ENCODE assay signal across 9 cellular contexts in genomic region chr19:13835791-13836723, GRCh38. TPM values are rescaled to one million over a fixed set of nuclear protein-coding genes. Genes with fewer than 3 reads are reported as not detected.
DNase-seq lines count a peak whose midpoint lies in the region; ATAC-seq, FAIRE-seq and TF ChIP-seq lines count a peak whose summit lies in the region.
"Had no signal": no experiment of that assay in that cellular context is flagged by ENCODE, and none has a peak within 500 bp of the region (broad histone marks: within the 10 kb centered on the region; RNA-seq: fewer than 3 reads in every experiment).

No MANE protein-coding gene starts in this region.

- H2BK120ac ChIP-seq in mesenchymal stem cell (ENCODE audit: low read depth, low read length), result peak overlapping the region; percentile 6

- intact Hi-C loops in adrenal gland (cut with DNase I), result no loop called here

- FAIRE-seq in A549 (lab: Jason Lieb, UNC), result no peak
- FAIRE-seq: pancreas had no signal

- no peak for TF ChIP-seq RAD21 in A549 (conservative IDR thresholded peaks at IDR 0.05 in 1 of 2, IDR thresholded peaks at IDR 0.05 in 1 of 2)

- no peaks in the 10 kb centered on the region for H3K9me3 ChIP-seq in A549
- H3K9me3 ChIP-seq in adrenal gland (replicated peaks in 1 of 3), result no peaks in the 10 kb centered on the region
- H3K9me3 ChIP-seq in mesenchymal stem cell (ENCODE audit: control insufficient read depth, low read length), result no peaks in the 10 kb centered on the region
- H3K9me3 ChIP-seq: pancreas had no signal

- H3K27ac ChIP-seq in A549 (peak overlapping the region; percentile 100), adrenal gland (peak overlapping the region; percentile 67 to 95 (median 85)), mesenchymal stem cell (ENCODE audit: low read length, poor library complexity, severe bottlenecking) (peak overlapping the region; percentile 79)

- CTCF ChIA-PET in A549 (lab: Yijun Ruan, JAX), result interaction anchor here (0.6 to 10.7 kb wide), 9 partner anchors 8 to 237 kb away, joined by 3 to 271 read pairs (median 3); no protein-coding TSS in a partner anchor

- no peak overlapping the region for H2AFZ ChIP-seq in mesenchymal stem cell (ENCODE audit: low read depth, low read length)

- H3K9ac ChIP-seq in mesenchymal stem cell (ENCODE audit: low read length), result peak overlapping the region; percentile 95

- H4K8ac ChIP-seq in mesenchymal stem cell (ENCODE audit: low read length), result peak overlapping the region; percentile 29

- no peaks in the 10 kb centered on the region for H3K27me3 ChIP-seq in adrenal gland
- no peaks in the 10 kb centered on the region for H3K27me3 ChIP-seq in mesenchymal stem cell (ENCODE audit: control insufficient read depth in 1 of 2, insufficient read depth in 1 of 2, low read length in 2 of 2)
- H3K27me3 ChIP-seq: pancreas had no signal

- H3K79me1 ChIP-seq in mesenchymal stem cell (replicated peaks; ENCODE audit: low read length, poor library complexity, severe bottlenecking), result no peaks in the 10 kb centered on the region

- H3K36me3 ChIP-seq in adrenal gland (replicated peaks in 1 of 2), result peaks cover 0 to 23% of the 10 kb centered on the region in 2 donors
- H3K36me3 ChIP-seq in mesenchymal stem cell (ENCODE audit: control insufficient read depth in 1 of 2, insufficient read depth in 2 of 2, low read depth in 1 of 2, low read length in 2 of 2), result peaks cover 42 to 66% of the 10 kb centered on the region in 2 experiments

- peak overlapping the region; percentile 74 for H4K91ac ChIP-seq in mesenchymal stem cell (ENCODE audit: low read length)

- peak overlapping the region; percentile 13 to 20 for H3K4ac ChIP-seq in mesenchymal stem cell (ENCODE audit: low read depth in 1 of 2, low read length in 2 of 2)

- 20% methylated on average over 11 of the region's 21 CpGs for WGBS in A549 (ENCODE audit: missing lambda C conversion rate)
- WGBS in adrenal gland, 4 donors, result 46 to 65% (median 52%) methylated on average over 15 to 21 of the region's 21 CpGs
- WGBS in mesenchymal stem cell, result 84% methylated on average over 17 of the region's 21 CpGs

- POLR2A ChIA-PET in A549 (lab: Yijun Ruan, JAX), result interaction anchor here (0.8 to 3.6 kb wide), 5 partner anchors 11 to 27 kb away, joined by 3 to 37 read pairs (median 9); no protein-coding TSS in a partner anchor

- peaks cover 58% of the 10 kb centered on the region for H3K4me1 ChIP-seq in A549
- H3K4me1 ChIP-seq in adrenal gland (replicated peaks in 1 of 2), result peaks cover 23 to 74% of the 10 kb centered on the region in 2 donors
- H3K4me1 ChIP-seq in mesenchymal stem cell (ENCODE audit: control insufficient read depth, insufficient read depth, low read depth, low read length), result peaks cover 57% of the 10 kb centered on the region

- peak overlapping the region; percentile 2 for H2BK5ac ChIP-seq in mesenchymal stem cell (ENCODE audit: low read depth, low read length, poor library complexity, severe bottlenecking)

- H3K18ac ChIP-seq in mesenchymal stem cell (ENCODE audit: low read depth in 1 of 2, low read length in 2 of 2), result peak overlapping the region; percentile 47 to 74

- peak overlapping the region in 1 of 2 experiments; percentile 23 for H3K14ac ChIP-seq in mesenchymal stem cell (ENCODE audit: low read length in 2 of 2)

- no peak for TF ChIP-seq EP300 in A549 (IDR thresholded peaks at IDR 0.05)

- TF ChIP-seq POLR2A in A549 (IDR thresholded peaks at IDR 0.05; ENCODE audit: low read length) (no peak), adrenal gland (IDR thresholded peaks at IDR 0.05) (no peak)

- peak overlapping the region; percentile 50 for H2AK5ac ChIP-seq in mesenchymal stem cell (ENCODE audit: low read length, severe bottlenecking)

- peak overlapping the region; percentile 73 for H2BK15ac ChIP-seq in mesenchymal stem cell (ENCODE audit: low read depth, poor library complexity, severe bottlenecking)

- H2BK12ac ChIP-seq in mesenchymal stem cell (ENCODE audit: low read length in 2 of 2), result peak overlapping the region; percentile 72 to 74

- DNase-seq in A549 (ENCODE audit: low read depth in 1 of 2, low spot score in 1 of 2) (peak in 1 of 2 experiments; percentile 78), M059J (ENCODE audit: low read depth) (peak; percentile 68), adrenal gland (peak in 5 of 7 donors; percentile 39 to 82 (median 71)), mesenchymal stem cell (peak; percentile 84), NCI-H1105 treated with DMSO at 0.1 percent for 48 hours (lab: John Stamatoyannopoulos, UW) (no peak), globus pallidus (ENCODE audit: low spot score) (no peak)

- H3K4me2 ChIP-seq in A549, result peak overlapping the region; percentile 100
- H3K4me2 ChIP-seq in mesenchymal stem cell (ENCODE audit: low read length, poor library complexity, severe bottlenecking), result peak overlapping the region; percentile 12

- peak overlapping the region in 1 of 2 experiments; percentile 10 for H3K23ac ChIP-seq in mesenchymal stem cell (ENCODE audit: low read length in 2 of 2)

- ATAC-seq in A549 (peak; percentile 1 to 2; a peak in 3 of 6 replicates), GM18519 (IDR thresholded peaks at IDR 0.05; ENCODE audit: low FRiP score, unreplicated experiment) (no peak), GM18870 (IDR thresholded peaks at IDR 0.05; ENCODE audit: unreplicated experiment) (no peak)

- H3K4me3 ChIP-seq in A549 (peak overlapping the region; percentile 95; the same call in 2 of the 3 replicates), adrenal gland (no peak overlapping the region), mesenchymal stem cell (ENCODE audit: insufficient read depth in 1 of 2, low read depth in 1 of 2, low read length in 2 of 2) (peak overlapping the region in 1 of 2 experiments; percentile 27)

- no peak for TF ChIP-seq CTCF in A549 (IDR thresholded peaks at IDR 0.05)
- no peak for TF ChIP-seq CTCF in adrenal gland (IDR thresholded peaks at IDR 0.05)

TF ChIP-seq in A549, 52 proteins besides CTCF, POLR2A, EP300 and RAD21 (continues in another document):
- TF ChIP-seq NFE2L2 (conservative IDR thresholded peaks at IDR 0.05; ENCODE audit: low read length) (no peak), ZFP36 (IDR thresholded peaks at IDR 0.05; ENCODE audit: borderline replicate concordance, partially characterized antibody) (no peak), SREBF2 (IDR thresholded peaks at IDR 0.05) (no peak), MAZ (IDR thresholded peaks at IDR 0.05; ENCODE audit: borderline replicate concordance, low read depth, low read length) (no peak), MAFK (IDR thresholded peaks at IDR 0.05; ENCODE audit: partially characterized antibody) (no peak), JUN (IDR thresholded peaks at IDR 0.05) (no peak; a peak in 2 of 5 replicates), HOXA7 (CRISPR knock-in tag; IDR thresholded peaks at IDR 0.05) (peak; percentile 84; the same call in 1 of the 2 replicates), FOSL2 (IDR thresholded peaks at IDR 0.05) (no peak), FOSL2 (CRISPR knock-in tag; IDR thresholded peaks at IDR 0.05) (no peak), TFCP2L1 (CRISPR knock-in tag; IDR thresholded peaks at IDR 0.05) (0 out of 2 replicates have a peak, but pooled peaks have one; percentile 51), TP53 (CRISPR knock-in tag; IDR thresholded peaks at IDR 0.05) (no peak), PBX3 (IDR thresholded peaks at IDR 0.05) (no peak), CHD4 (IDR thresholded peaks at IDR 0.05; ENCODE audit: borderline replicate concordance) (no peak), FOXS1 (CRISPR knock-in tag; IDR thresholded peaks at IDR 0.05) (no peak), HOXB5 (CRISPR knock-in tag; IDR thresholded peaks at IDR 0.05) (0 out of 2 replicates have a peak, but pooled peaks have one; percentile 36), SMC3 (IDR thresholded peaks at IDR 0.05) (no peak), USF2 (IDR thresholded peaks at IDR 0.05) (no peak; the same call in 1 of the 2 replicates)

RNA-seq across cellular contexts. Expression of gene ZSWIM4, which starts 40.8 kb away (rescaled TPM):
- polyA plus RNA-seq in A549 (2011; rRNA removed) (1.6 and 1.7 TPM in 2 replicates), A549 (2017; fragmentation: RNase III; extraction: RNeasy Plus Mini Kit Qiagen cat#74134 plus additional on column Dnase treatment) (3.4 to 3.9 TPM (median 3.7 TPM) in 3 replicates), adrenal gland (1 to 10 TPM; 1.7 to 6.4 (median 3.2) TPM)
- polyA plus RNA-seq in A549 (2012; cell fraction: cytosol; rRNA removed), result 3.0 and 4.5 TPM in 2 replicates
- 6.2 and 8.3 TPM in 2 replicates for polyA plus RNA-seq in A549 (2012; cell fraction: nucleus; rRNA removed)
- 2.6 and 3.2 TPM in 2 replicates for polyA minus RNA-seq in A549 (2011; rRNA and poly(A)+ RNA removed)
- total RNA-seq in M059J (2014; rRNA removed; shearing (Covaris generic)), result 3.6 and 12.2 TPM in 2 replicates
- total RNA-seq in adrenal gland, result 10 to 100 TPM in 4 of 8 donors, 1 to 10 TPM in 4; 5.8 to 15.4 (median 10.2) TPM
- 6.3 TPM for polyA plus RNA-seq in mesenchymal stem cell (2013, experiment 1 of 2)
- 6.2 TPM for polyA plus RNA-seq in mesenchymal stem cell (2013, experiment 2 of 2)

RNA-seq across cellular contexts. Expression of gene NANOS3, which starts 40.9 kb away (rescaled TPM):
- 0.31 and 0.53 TPM in 2 replicates for polyA plus RNA-seq in A549 (2011; rRNA removed)
- polyA plus RNA-seq in A549 (2012; cell fraction: cytosol; rRNA removed), result 0.79 and 1.8 TPM in 2 replicates
- polyA plus RNA-seq in A549 (2012; cell fraction: nucleus; rRNA removed), result 2.4 and 2.7 TPM in 2 replicates
- polyA plus RNA-seq in A549 (2017; fragmentation: RNase III; extraction: RNeasy Plus Mini Kit Qiagen cat#74134 plus additional on column Dnase treatment), result 0.78 to 1.2 TPM (median 1.1 TPM) in 3 replicates
- not detected in 2 replicates for polyA minus RNA-seq in A549 (2011; rRNA and poly(A)+ RNA removed)
- not detected in 2 replicates for total RNA-seq in M059J (2014; rRNA removed; shearing (Covaris generic))
- total RNA-seq in adrenal gland, result 1 to 10 TPM in 1 of 8 donors, not detected in 7; 1.9 TPM
- 1 to 10 TPM in 1 of 3 donors, under 1 TPM in 1, not detected in 1; 0.71 to 1.9 TPM for polyA plus RNA-seq in adrenal gland
- 1.4 TPM for polyA plus RNA-seq in mesenchymal stem cell (2013, experiment 1 of 2)
- polyA plus RNA-seq in mesenchymal stem cell (2013, experiment 2 of 2), result 3.1 TPM

Comparison
In these comparisons a context has a peak if more than half of its experiments do, and no peak if none do; other contexts are left out.
1. ATAC-seq: peak in A549 (2 of 2); none in GM18519 (single experiment) and GM18870 (single experiment).
2. DNase-seq: peak in M059J (single experiment), adrenal gland (5 of 7) and mesenchymal stem cell (single experiment); none in NCI-H1105 treated with DMSO at 0.1 percent for 48 hours (single experiment) and globus pallidus (single experiment).
3. Peak in every context shown above with its lines, with median percentiles within 50 percentile points of each other: H3K27ac ChIP-seq.